In the genomic region with DNA sequence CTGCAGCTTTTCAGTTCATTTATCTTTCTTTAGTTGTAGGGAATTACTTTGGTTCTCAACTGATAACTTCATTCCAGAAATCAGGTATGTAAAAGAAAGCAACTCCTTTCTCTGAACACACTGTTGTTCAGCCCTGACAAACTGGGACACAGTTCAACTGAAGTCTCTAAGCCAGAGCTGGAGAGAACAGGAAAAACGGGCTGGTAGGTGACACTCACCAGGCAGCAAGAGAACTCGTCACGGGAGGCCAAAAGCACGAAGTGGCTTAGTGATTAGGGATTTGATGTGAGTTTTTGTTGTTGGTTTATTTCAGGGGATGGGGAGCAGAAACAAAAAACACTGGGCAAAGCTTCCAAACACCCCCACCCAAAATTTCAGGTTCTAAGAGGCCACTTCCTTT, we compare ENCODE assay signal across 8 cellular contexts. TPM values are rescaled to one million over a fixed set of nuclear protein-coding genes. Genes with fewer than 3 reads are reported as not detected.
DNase-seq lines count a peak whose midpoint lies in the region; ATAC-seq, FAIRE-seq and TF ChIP-seq lines count a peak whose summit lies in the region.

No MANE protein-coding gene starts in this region.

- no peak for ATAC-seq in CD8-positive, alpha-beta T cell
- ATAC-seq in PC-3 = peak; percentile 6; the same call in 1 of the 2 replicates
- ATAC-seq in GM18858 (IDR thresholded peaks at IDR 0.05; ENCODE audit: unreplicated experiment) = no peak
- no peak for ATAC-seq in HG02588 (IDR thresholded peaks at IDR 0.05; ENCODE audit: unreplicated experiment)
- ATAC-seq in HG02798 (IDR thresholded peaks at IDR 0.05; ENCODE audit: poor library complexity, unreplicated experiment) = no peak

- H3K27ac Mint-ChIP-seq in CD8-positive, alpha-beta T cell = peak overlapping the region; percentile 99

- H3K23ac ChIP-seq in H1 (ENCODE audit: insufficient read length) (no peak overlapping the region), trophoblast cell (ENCODE audit: low read length) (no peak overlapping the region)

- no peaks in the 10 kb centered on the region for H3K27me3 Mint-ChIP-seq in CD8-positive, alpha-beta T cell (ENCODE audit: low read depth)

- H4K5ac ChIP-seq in H1 (ENCODE audit: insufficient read length, low read depth, low read length) = no peak overlapping the region

- H2BK12ac ChIP-seq in H1 (ENCODE audit: low read depth, low read length) (no peak overlapping the region), trophoblast cell (ENCODE audit: low read length) (no peak overlapping the region)

- POLR2A ChIA-PET in CD8-positive, alpha-beta T cell (lab: Charles Lee) = interaction anchor here (0.8 to 5.7 kb wide), 14 partner anchors 10 to 174 kb away, joined by 3 to 124 read pairs (median 8); partner anchors contain the start of genes FOXRED2 and MYH9
- POLR2A ChIA-PET in PC-3 (lab: Charles Lee; ENCODE audit: unreplicated experiment) (interaction anchor here (0.6 kb wide), 1 partner anchor 208 kb away, joined by 3 read pairs; no protein-coding TSS in a partner anchor), H1 (lab: Charles Lee; ENCODE audit: partially characterized antibody) (interaction anchor here (0.5 to 3.8 kb wide), 11 partner anchors 8 to 158 kb away, joined by 3 to 24 read pairs (median 6); partner anchors contain the start of gene TXN2)

- BruUV-seq in PC-3 (replicated peaks; lab: Mats Ljungman, UMichigan) = no TSS peak

- H2AK5ac ChIP-seq in H1 (ENCODE audit: low read depth, low read length) (no peak overlapping the region), trophoblast cell (ENCODE audit: low read length) (no peak overlapping the region)

- H3K4ac ChIP-seq in H1 (replicated peaks; ENCODE audit: insufficient read length, low read depth, low read length) (no peak overlapping the region), trophoblast cell (ENCODE audit: low read depth, low read length) (no peak overlapping the region)

- H3K9me3 ChIP-seq in CD8-positive, alpha-beta T cell (ENCODE audit: low read length) = no peaks in the 10 kb centered on the region
- H3K9me3 ChIP-seq in PC-3 (ENCODE audit: low read length) (no peaks in the 10 kb centered on the region), H1 (ENCODE audit: insufficient read depth in 2 of 2, low read depth in 1 of 2, low read length in 1 of 2) (no peaks in the 10 kb centered on the region), trophoblast cell (ENCODE audit: insufficient read depth, low read depth, low read length) (no peaks in the 10 kb centered on the region)

- no peaks in the 10 kb centered on the region for H3K9me2 ChIP-seq in PC-3 (replicated peaks; ENCODE audit: low read length)

- H4K12ac ChIP-seq in trophoblast cell (ENCODE audit: low read depth, low read length) = no peak overlapping the region

- H3K9me3 Mint-ChIP-seq in CD8-positive, alpha-beta T cell = no peaks in the 10 kb centered on the region

- no peaks in the 10 kb centered on the region for H3K27me3 ChIP-seq in CD8-positive, alpha-beta T cell (ENCODE audit: insufficient read depth, low read length)
- H3K27me3 ChIP-seq in PC-3 (ENCODE audit: low read length) (no peaks in the 10 kb centered on the region), H1 (replicated peaks in 1 of 4; ENCODE audit: control insufficient read depth in 3 of 4, extremely low read depth in 1 of 4, insufficient read depth in 3 of 4, low read length in 3 of 4) (no peaks in the 10 kb centered on the region), trophoblast cell (ENCODE audit: insufficient read depth, low read length) (no peaks in the 10 kb centered on the region)

- H3K4me3 ChIP-seq in CD8-positive, alpha-beta T cell (ENCODE audit: low read depth, low read length) = peak overlapping the region; percentile 39
- peak overlapping the region; percentile 55 for H3K4me3 ChIP-seq in PC-3 (ENCODE audit: low read length)
- no peak overlapping the region for H3K4me3 ChIP-seq in H1 (ENCODE audit: extremely low read depth in 1 of 4, insufficient read depth in 2 of 4, low read depth in 3 of 4, low read length in 4 of 4)
- no peak overlapping the region for H3K4me3 ChIP-seq in trophoblast cell (ENCODE audit: low read depth, low read length)

- TF ChIP-seq RAD21 in H1 (IDR thresholded peaks at IDR 0.05 in 1 of 2, conservative IDR thresholded peaks at IDR 0.05 in 1 of 2; ENCODE audit: low read depth in 2 of 2, low read length in 2 of 2) = no peak

- H3K79me1 ChIP-seq in H1 (ENCODE audit: low read depth, low read length) = peaks cover 13% of the 10 kb centered on the region
- H3K79me1 ChIP-seq in trophoblast cell (ENCODE audit: low read length) = peaks cover 62% of the 10 kb centered on the region

- intact Hi-C loops in CD8-positive, alpha-beta T cell (cut with DNase I, micrococcal nuclease) = loop anchor here (2.0 to 5.0 kb wide), 4 partner anchors 15 to 171 kb away; partner anchors contain the start of gene APOL3 (in 1 of the 2)
- intact Hi-C loops in PC-3 (cut with micrococcal nuclease) = loop anchor here (1.0 kb wide), 1 partner anchor 137 kb away; no protein-coding TSS in a partner anchor

- peak overlapping the region; percentile 33 for H3K27ac ChIP-seq in CD8-positive, alpha-beta T cell (ENCODE audit: low read depth, low read length)
- peak overlapping the region; percentile 97 for H3K27ac ChIP-seq in PC-3 (ENCODE audit: low read length)
- 0 out of 2 replicates have a peak overlapping the region, but pooled peaks have one; percentile 12 for H3K27ac ChIP-seq in H1 (ENCODE audit: low read depth, low read length)
- H3K27ac ChIP-seq in trophoblast cell (ENCODE audit: low read depth, low read length) = peak overlapping the region; percentile 97

- H3K14ac ChIP-seq in H1 (ENCODE audit: insufficient read length) = no peak overlapping the region
- H3K14ac ChIP-seq in trophoblast cell (ENCODE audit: low read length) = no peak overlapping the region

- no peaks in the 10 kb centered on the region for H3K23me2 ChIP-seq in H1 (ENCODE audit: low read depth, low read length)

- H3K9ac ChIP-seq in PC-3 (ENCODE audit: low read length) = peak overlapping the region; percentile 68
- H3K9ac ChIP-seq in H1 (replicated peaks in 1 of 4; ENCODE audit: extremely low read depth in 1 of 4, low read depth in 3 of 4, low read length in 3 of 4) = no peak overlapping the region
- H3K9ac ChIP-seq in trophoblast cell (ENCODE audit: low read length) = no peak overlapping the region

- no peak overlapping the region for H2BK20ac ChIP-seq in H1 (ENCODE audit: low read length)

- H2BK120ac ChIP-seq in H1 (replicated peaks; ENCODE audit: low read depth, low read length) (no peak overlapping the region), trophoblast cell (ENCODE audit: insufficient read depth, low read length, poor library complexity) (no peak overlapping the region)

- no peak overlapping the region for H3K56ac ChIP-seq in H1 (replicated peaks; ENCODE audit: insufficient read length, low read depth, low read length)

- WGBS in H1 (ENCODE audit: extremely low coverage in 1 of 2, insufficient coverage in 1 of 2, insufficient read length in 1 of 2, insufficient replicate concordance in 2 of 2, low coverage in 1 of 2, low lambda C conversion rate in 2 of 2, missing lambda C conversion rate in 1 of 2), 2 experiments = 92% methylated on average over 4 of the region's 4 CpGs; no CpG with 5 or more reads in 1 of the 2 experiments
- WGBS in trophoblast cell (ENCODE audit: extremely low coverage, insufficient coverage, insufficient read length) = no CpG with 5 or more reads among the region's 4 CpGs

- peaks cover 18% of the 10 kb centered on the region; the same call in 1 of the 2 replicates for H4K20me1 ChIP-seq in PC-3 (ENCODE audit: low read length)
- H4K20me1 ChIP-seq in H1 (replicated peaks in 1 of 2; ENCODE audit: control insufficient read depth in 1 of 2, insufficient read depth in 2 of 2, low read length in 2 of 2) = peaks cover 7 to 35% of the 10 kb centered on the region in 2 experiments

- peak overlapping the region; percentile 86 for H3K4me3 Mint-ChIP-seq in CD8-positive, alpha-beta T cell

- H2BK5ac ChIP-seq in H1 (ENCODE audit: low read depth, low read length) (no peak overlapping the region), trophoblast cell (ENCODE audit: low read depth, low read length, poor library complexity) (peak overlapping the region; percentile 89)

- no peak overlapping the region for H4K91ac ChIP-seq in H1 (replicated peaks; ENCODE audit: insufficient read length, low read length)
- H4K91ac ChIP-seq in trophoblast cell (ENCODE audit: low read depth, low read length) = no peak overlapping the region

- H2AFZ ChIP-seq in PC-3 (ENCODE audit: low read length) (no peak overlapping the region), H1 (ENCODE audit: low read length) (no peak overlapping the region), trophoblast cell (ENCODE audit: insufficient read depth, low read length, poor library complexity) (no peak overlapping the region)

- FAIRE-seq in H1 (lab: Jason Lieb, UNC) = no peak

- peaks cover 88% of the 10 kb centered on the region for H3K36me3 Mint-ChIP-seq in CD8-positive, alpha-beta T cell

- H3K4me1 Mint-ChIP-seq in CD8-positive, alpha-beta T cell (ENCODE audit: low read depth) = peaks cover 98% of the 10 kb centered on the region

- CTCF ChIA-PET in CD8-positive, alpha-beta T cell (lab: Charles Lee) = interaction anchor here (0.6 to 7.3 kb wide), 14 partner anchors 9 to 140 kb away, joined by 3 to 53 read pairs (median 4); no protein-coding TSS in a partner anchor
- CTCF ChIA-PET in PC-3 (lab: Charles Lee) (no interaction called here), H1 (lab: Charles Lee; ENCODE audit: partially characterized antibody) (interaction anchor here (0.7 to 6.0 kb wide), 22 partner anchors 8 to 148 kb away, joined by 3 to 33 read pairs (median 4); partner anchors contain the start of gene TXN2)

- peaks cover 95% of the 10 kb centered on the region for H3K79me2 ChIP-seq in PC-3 (ENCODE audit: low read length)
- peaks cover 0 to 90% of the 10 kb centered on the region in 2 experiments; a peak in 2 of 4 replicates for H3K79me2 ChIP-seq in H1 (ENCODE audit: control insufficient read depth in 1 of 2, insufficient read depth in 2 of 2, low read length in 2 of 2)
- H3K79me2 ChIP-seq in trophoblast cell (ENCODE audit: control insufficient read depth, insufficient read depth, low read length, poor library complexity) = peaks cover 35% of the 10 kb centered on the region

- peak in 1 of 7 experiments; percentile 18 for DNase-seq in CD8-positive, alpha-beta T cell
- peak; percentile 86 for DNase-seq in PC-3
- no peak for DNase-seq in H1 (ENCODE audit: low read depth in 1 of 2, low spot score in 2 of 2)
- peak; percentile 92 to 96 for DNase-seq in trophoblast cell
- DNase-seq in OCI-M2 (lab: John Stamatoyannopoulos, UW; ENCODE audit: unreplicated experiment) = no peak

- no peak for TF ChIP-seq CTCF in CD8-positive, alpha-beta T cell (IDR thresholded peaks at IDR 0.05)
- TF ChIP-seq CTCF in PC-3 (conservative IDR thresholded peaks at IDR 0.05; ENCODE audit: low read depth, low read length) = no peak
- no peak for TF ChIP-seq CTCF in H1 (IDR thresholded peaks at IDR 0.05; ENCODE audit: control extremely low read depth in 1 of 3, insufficient read depth in 1 of 3, low read depth in 1 of 3, low read length in 3 of 3)

- peaks cover 23% of the 10 kb centered on the region for H3F3A ChIP-seq in PC-3 (ENCODE audit: low read length, unreplicated experiment)

- TF ChIP-seq EP300 in H1 (IDR thresholded peaks at IDR 0.05; ENCODE audit: borderline replicate concordance in 1 of 2, low read depth in 2 of 2, low read length in 2 of 2) = no peak

- H3K36me3 ChIP-seq in CD8-positive, alpha-beta T cell (ENCODE audit: insufficient read depth, low read length) = peaks cover 29% of the 10 kb centered on the region
- H3K36me3 ChIP-seq in PC-3 (ENCODE audit: low read depth, low read length) (peaks cover 48% of the 10 kb centered on the region), H1 (ENCODE audit: control insufficient read depth in 2 of 4, insufficient read depth in 4 of 4, low read length in 3 of 4) (peaks cover 8 to 22% (median 15%) of the 10 kb centered on the region in 4 experiments), trophoblast cell (ENCODE audit: control insufficient read depth in 1 of 2, insufficient read depth in 2 of 2, low read length in 2 of 2) (peaks cover 47 to 55% of the 10 kb centered on the region in 2 experiments)

- no peak for TF ChIP-seq POLR2A in H1 (IDR thresholded peaks at IDR 0.05; ENCODE audit: control extremely low read depth in 1 of 2, low read depth in 2 of 2, low read length in 2 of 2)

- no peak overlapping the region for H2BK15ac ChIP-seq in H1 (ENCODE audit: low read length)

- H3K4me2 ChIP-seq in PC-3 (ENCODE audit: low read length) (peak overlapping the region; percentile 83), H1 (ENCODE audit: insufficient read depth in 1 of 2, low read depth in 2 of 2, low read length in 2 of 2) (no peak overlapping the region), trophoblast cell (ENCODE audit: low read length) (peak overlapping the region; percentile 15)

- peaks cover 100% of the 10 kb centered on the region for H3K4me1 ChIP-seq in CD8-positive, alpha-beta T cell (ENCODE audit: insufficient read depth, low read length)
- H3K4me1 ChIP-seq in PC-3 (ENCODE audit: insufficient read depth, low read length) (peaks cover 72% of the 10 kb centered on the region), H1 (replicated peaks in 1 of 4; ENCODE audit: control insufficient read depth in 3 of 4, insufficient read depth in 4 of 4, low read length in 3 of 4) (peaks cover 14 to 53% (median 33%) of the 10 kb centered on the region in 4 experiments), trophoblast cell (ENCODE audit: control insufficient read depth in 1 of 2, insufficient read depth in 2 of 2, low read length in 2 of 2) (peaks cover 75 to 76% of the 10 kb centered on the region in 2 experiments)

- no peak overlapping the region for H4K8ac ChIP-seq in H1 (ENCODE audit: extremely low read depth, insufficient read depth, low read length)
- H4K8ac ChIP-seq in trophoblast cell (ENCODE audit: low read depth, low read length) = no peak overlapping the region

- no peak overlapping the region for H3K18ac ChIP-seq in H1 (ENCODE audit: extremely low read depth, low read length)
- no peak overlapping the region for H3K18ac ChIP-seq in trophoblast cell (ENCODE audit: low read length)

RNA-seq across cellular contexts. Expression of gene MYH9, which starts 54.1 kb away (rescaled TPM):
- total RNA-seq in CD8-positive, alpha-beta T cell = 100 to 1,000 TPM; 703 to 757 TPM
- total RNA-seq in PC-3 (2014; rRNA removed) = 357 and 546 TPM in 2 replicates
- total RNA-seq in H1 (2021; fragmentation: NEBNext Ultra II Directional; extraction: Animal tissue kit (Norgen Biotek cat#: 25700)) = 295 and 322 TPM in 2 replicates
- 24.9 and 37.2 TPM in 2 replicates for polyA plus RNA-seq in H1 (2011; rRNA removed)
- 53.6 TPM for polyA plus RNA-seq in H1 (2011; cell fraction: cytosol; rRNA removed)
- polyA plus RNA-seq in H1 (2011; cell fraction: nucleus; rRNA removed) = 110 TPM
- polyA plus RNA-seq in H1 (2012, experiment 1 of 2) = 140 to 212 TPM (median 199 TPM) in 4 replicates
- polyA plus RNA-seq in H1 (2012, experiment 2 of 2) = 59.9 TPM
- 89.1 TPM for polyA plus RNA-seq in H1 (2013, experiment 1 of 2)
- polyA plus RNA-seq in H1 (2013, experiment 2 of 2) = 76.1 TPM
- polyA minus RNA-seq in H1 (2011; rRNA and poly(A)+ RNA removed) = 273 and 366 TPM in 2 replicates
- 92.9 TPM for polyA minus RNA-seq in H1 (2011; cell fraction: cytosol; rRNA and poly(A)+ RNA removed)
- 95.2 TPM for polyA minus RNA-seq in H1 (2011; cell fraction: nucleus; rRNA and poly(A)+ RNA removed)
- polyA plus RNA-seq in trophoblast cell (2013) = 280 and 288 TPM in 2 replicates

Comparison
In these comparisons a context has a peak if more than half of its experiments do, and no peak if none do; other contexts are left out.
1. DNase-seq: peak in PC-3 (single experiment) and trophoblast cell (2 of 2); none in H1 (0 of 2) and OCI-M2 (single experiment).
2. H3K27ac ChIP-seq: peak in every context shown above with its lines; median percentile 97 in PC-3; 97 in trophoblast cell; 33 in CD8-positive, alpha-beta T cell; 12 in H1.
3. H3K4me3 ChIP-seq: peak in CD8-positive, alpha-beta T cell (single experiment) and PC-3 (single experiment); none in H1 (0 of 4) and trophoblast cell (single experiment).
4. H3K4me2 ChIP-seq: peak in PC-3 (single experiment) and trophoblast cell (single experiment); none in H1 (0 of 2).